18 cellular contexts compared by ENCODE assay signal in the genomic region with DNA sequence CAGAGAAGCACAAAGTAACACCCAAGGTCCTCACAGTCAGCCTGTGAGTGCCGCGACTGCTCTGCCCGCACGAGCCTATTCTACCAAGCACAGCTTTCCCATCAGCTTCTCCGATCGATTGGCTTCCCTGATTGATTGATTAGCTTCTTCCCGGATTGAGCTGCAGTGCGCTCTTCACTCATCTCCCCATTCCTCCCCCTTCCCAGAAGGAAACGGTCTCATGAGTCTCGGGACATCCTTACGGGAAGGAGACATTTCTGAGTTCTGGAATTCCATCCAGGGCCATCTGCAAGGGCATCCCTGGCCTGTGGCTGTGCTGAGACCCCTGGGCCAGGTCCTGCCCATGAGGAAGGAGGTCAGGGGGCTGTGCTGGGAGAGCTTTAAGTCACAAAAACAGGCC. TPM values are rescaled to one million over a fixed set of nuclear protein-coding genes. Genes with fewer than 3 reads are reported as not detected.
DNase-seq lines count a peak whose midpoint lies in the region; ATAC-seq, FAIRE-seq and TF ChIP-seq lines count a peak whose summit lies in the region.
"Had no signal": no experiment of that assay in that cellular context is flagged by ENCODE, and none has a peak within 500 bp of the region (broad histone marks: within the 10 kb centered on the region; RNA-seq: fewer than 3 reads in every experiment).

No MANE protein-coding gene starts in this region.

- no peaks in the 10 kb centered on the region for H3K27me3 Mint-ChIP-seq in stimulated activated naive CD8-positive, alpha-beta T cell treated with anti-CD3 and anti-CD28 coated beads, Interleukin-15, amount 100 ng/mL, for 72 hours
- H3K27me3 Mint-ChIP-seq in neural progenitor cell (ENCODE audit: insufficient read depth, low read depth), result peaks cover 2% of the 10 kb centered on the region
- H3K27me3 Mint-ChIP-seq: naive thymus-derived CD8-positive, alpha-beta T cell had no signal

- H3K27me3 ChIP-seq in GM12878 (replicated peaks in 1 of 2; ENCODE audit: control insufficient read depth in 2 of 2, insufficient read depth in 2 of 2, low read length in 1 of 2), result no peaks in the 10 kb centered on the region
- no peaks in the 10 kb centered on the region for H3K27me3 ChIP-seq in neural progenitor cell
- H3K27me3 ChIP-seq in pancreas, result no peaks in the 10 kb centered on the region
- H3K27me3 ChIP-seq: hepatocyte had no signal

- H3K4me3 Mint-ChIP-seq in stimulated activated naive CD8-positive, alpha-beta T cell treated with anti-CD3 and anti-CD28 coated beads, Interleukin-15, amount 100 ng/mL, for 72 hours, result no peak overlapping the region
- H3K4me3 Mint-ChIP-seq in neural progenitor cell, result no peak overlapping the region

- H3K79me2 ChIP-seq in GM12878 (ENCODE audit: control insufficient read depth, insufficient read depth, low read length) (peaks cover 57% of the 10 kb centered on the region), neural progenitor cell (ENCODE audit: low read depth) (no peaks in the 10 kb centered on the region)

- H3K9ac ChIP-seq in GM12878 (ENCODE audit: control insufficient read depth, insufficient read depth, low read length), result no peak overlapping the region; the same call in 1 of the 2 replicates
- H3K9ac ChIP-seq in neural progenitor cell, result no peak overlapping the region
- H3K9ac ChIP-seq: SK-N-SH had no signal

- TF ChIP-seq CTCF in GM12878 (IDR thresholded peaks at IDR 0.05 in 2 of 3, conservative IDR thresholded peaks at IDR 0.05 in 1 of 3; ENCODE audit: control insufficient read depth in 2 of 3, extremely low read depth in 1 of 3, insufficient read depth in 1 of 3, low read depth in 3 of 3, low read length in 3 of 3) (no peak), neural progenitor cell (IDR thresholded peaks at IDR 0.05) (no peak), pancreas (IDR thresholded peaks at IDR 0.05) (no peak)

- H3K4me2 ChIP-seq in GM12878 (ENCODE audit: control insufficient read depth, insufficient read depth), result no peak overlapping the region
- H3K4me2 ChIP-seq in neural progenitor cell, result no peak overlapping the region
- H3K4me2 ChIP-seq: hepatocyte had no signal

- RAD21 ChIA-PET in GM12878 (lab: Charles Lee; ENCODE audit: unreplicated experiment), result no interaction called here

- TF ChIP-seq EP300 in GM12878 (IDR thresholded peaks at IDR 0.05; ENCODE audit: borderline replicate concordance in 1 of 2, control insufficient read depth in 1 of 2, low read depth in 2 of 2, low read length in 2 of 2), result no peak

- in situ Hi-C loops in GM12878 (cut with MboI), result no loop called here

- H4K20me1 ChIP-seq in GM12878 (ENCODE audit: control insufficient read depth, insufficient read depth), result no peaks in the 10 kb centered on the region; the same call in none of the 2 replicates
- H4K20me1 ChIP-seq in neural progenitor cell (ENCODE audit: low read depth), result peaks cover 6% of the 10 kb centered on the region

- FAIRE-seq in GM12878 (lab: Jason Lieb, UNC), result no peak
- no peak for FAIRE-seq in pancreas (lab: Jason Lieb, UNC)

- no peaks in the 10 kb centered on the region for H3K9me3 ChIP-seq in GM12878 (replicated peaks; ENCODE audit: control insufficient read depth, insufficient read depth, low read length)
- no peaks in the 10 kb centered on the region for H3K9me3 ChIP-seq in neural progenitor cell (ENCODE audit: low read depth)
- H3K9me3 ChIP-seq in pancreas, result no peaks in the 10 kb centered on the region
- H3K9me3 ChIP-seq: SK-N-SH had no signal

- H3F3A ChIP-seq in neural progenitor cell (ENCODE audit: low read depth), result peaks cover 43% of the 10 kb centered on the region

- SMC1A ChIA-PET in GM12878 (lab: Charles Lee; ENCODE audit: uncharacterized antibody, unreplicated experiment), result no interaction called here

- H3K4me3 ChIP-seq in GM12878, result no peak overlapping the region
- no peak overlapping the region for H3K4me3 ChIP-seq in neural progenitor cell
- no peak overlapping the region for H3K4me3 ChIP-seq in pancreas
- H3K4me3 ChIP-seq: coronary artery, hepatocyte had no signal

- peak overlapping the region; percentile 59 to 67 for H3K27ac Mint-ChIP-seq in stimulated activated naive CD8-positive, alpha-beta T cell treated with anti-CD3 and anti-CD28 coated beads, Interleukin-15, amount 100 ng/mL, for 72 hours
- peak overlapping the region; percentile 31 for H3K27ac Mint-ChIP-seq in neural progenitor cell

- H3K4me1 ChIP-seq in GM12878 (ENCODE audit: control insufficient read depth, insufficient read depth, low read length) (peaks cover 28% of the 10 kb centered on the region), neural progenitor cell (peaks cover 54% of the 10 kb centered on the region), pancreas (peaks cover 0 to 6% (median 0%) of the 10 kb centered on the region in 3 donors)

- no peak for ATAC-seq in stimulated activated naive CD8-positive, alpha-beta T cell treated with anti-CD3 and anti-CD28 coated beads, Interleukin-15, amount 100 ng/mL, for 72 hours
- ATAC-seq in stimulated activated naive CD8-positive, alpha-beta T cell treated with anti-CD3 and anti-CD28 coated beads, Interleukin-15, Interleukin-2, amounts not matched to agents 100 U/mL and 50 U/mL, for 24 hours, result no peak
- ATAC-seq in GM12878 (no peak), pancreas (no peak), HG02610 (IDR thresholded peaks at IDR 0.05; ENCODE audit: unreplicated experiment) (no peak)
- ATAC-seq: naive thymus-derived CD8-positive, alpha-beta T cell had no signal

- TF ChIP-seq RAD21 in GM12878 (IDR thresholded peaks at IDR 0.05; ENCODE audit: insufficient read depth, low read depth, low read length), result no peak

- no peak for TF ChIP-seq POLR2A in GM12878 (IDR thresholded peaks at IDR 0.05; ENCODE audit: low read depth, low read length)

- no TSS peak for BruUV-seq in GM12878 (replicated peaks; lab: Mats Ljungman, UMichigan)

- H2AFZ ChIP-seq in GM12878 (ENCODE audit: control insufficient read depth, low read depth, low read length) (no peak overlapping the region), neural progenitor cell (replicated peaks) (no peak overlapping the region)
- H2AFZ ChIP-seq: hepatocyte had no signal

- H3K27ac ChIP-seq in GM12878 (ENCODE audit: control insufficient read depth, insufficient read depth) (peak overlapping the region; percentile 24; the same call in 1 of the 2 replicates), neural progenitor cell (no peak overlapping the region), pancreas (peak overlapping the region in 1 of 4 donors; percentile 35)
- H3K27ac ChIP-seq: hepatocyte had no signal

- POLR2A ChIA-PET in GM12878 (lab: Charles Lee), result interaction anchor here (1.1 to 1.2 kb wide), 2 partner anchors 13 to 15 kb away, joined by 3 read pairs; no protein-coding TSS in a partner anchor

- 68% methylated on average over 11 of the region's 11 CpGs for WGBS in GM12878 (ENCODE audit: insufficient coverage, insufficient replicate concordance, low lambda C conversion rate, missing lambda C conversion rate)
- WGBS in pancreas, 2 donors, result 69 to 70% methylated on average over 11 of the region's 11 CpGs

- H3K36me3 Mint-ChIP-seq in neural progenitor cell, result no peaks in the 10 kb centered on the region

- no peaks in the 10 kb centered on the region for H3K9me3 Mint-ChIP-seq in stimulated activated naive CD8-positive, alpha-beta T cell treated with anti-CD3 and anti-CD28 coated beads, Interleukin-15, amount 100 ng/mL, for 72 hours
- no peaks in the 10 kb centered on the region for H3K9me3 Mint-ChIP-seq in neural progenitor cell
- H3K9me3 Mint-ChIP-seq: naive thymus-derived CD8-positive, alpha-beta T cell had no signal

- no peak for DNase-seq in stimulated activated naive CD8-positive, alpha-beta T cell treated with anti-CD3 and anti-CD28 coated beads, Interleukin-15, amount 100 ng/mL, for 72 hours
- no peak for DNase-seq in stimulated activated naive CD8-positive, alpha-beta T cell treated with anti-CD3 and anti-CD28 coated beads, Interleukin-15, Interleukin-2, amounts not matched to agents 100 U/mL and 50 U/mL, for 24 hours
- DNase-seq in GM12878 (ENCODE audit: low read depth, low spot score) (no peak), neural progenitor cell (ENCODE audit: low spot score) (no peak), pancreas (no peak), DMS 273 treated with DMSO at 0.1 percent for 48 hours (lab: John Stamatoyannopoulos, UW) (no peak), NCI-H82 treated with DMSO at 0.1 percent for 48 hours (lab: John Stamatoyannopoulos, UW; ENCODE audit: unreplicated experiment) (no peak)
- DNase-seq: activated CD4-positive, CD25-positive, alpha-beta regulatory T cell; amygdala; KBM-7; naive thymus-derived CD8-positive, alpha-beta T cell; NCI-H1105; NCI-H2227 treated with DMSO at 0.1 percent for 48 hours; SK-N-SH; stimulated activated CD4-positive, alpha-beta T cell treated with anti-CD3 and anti-CD28 coated beads, Interleukin-4, amount 100 ng/mL, for 4 hours had no signal

- intact Hi-C loops in GM12878 (cut with micrococcal nuclease; ENCODE audit: unreplicated experiment), result no loop called here
- intact Hi-C loops in pancreas (cut with DNase I), result no loop called here

- H3K4me1 Mint-ChIP-seq in stimulated activated naive CD8-positive, alpha-beta T cell treated with anti-CD3 and anti-CD28 coated beads, Interleukin-15, amount 100 ng/mL, for 72 hours, result peaks cover 50% of the 10 kb centered on the region
- peaks cover 28% of the 10 kb centered on the region for H3K4me1 Mint-ChIP-seq in neural progenitor cell

- CTCF ChIA-PET in GM12878 (lab: Yijun Ruan, JAX), result interaction anchor here (1.4 to 1.7 kb wide), 2 partner anchors 14 to 24 kb away, joined by 4 read pairs; no protein-coding TSS in a partner anchor

- H3K36me3 ChIP-seq in GM12878 (ENCODE audit: control insufficient read depth in 2 of 2, insufficient read depth in 2 of 2, low read length in 1 of 2), result peaks cover 3 to 6% of the 10 kb centered on the region in 2 experiments; a peak in 2 of 4 replicates
- H3K36me3 ChIP-seq in neural progenitor cell, result no peaks in the 10 kb centered on the region
- no peaks in the 10 kb centered on the region for H3K36me3 ChIP-seq in pancreas

RNA-seq across cellular contexts. Expression of a gene that starts 18.0 kb away (rescaled TPM):
- total RNA-seq in GM12878 (2013; cell fraction: nucleolus; rRNA removed), result 218 and 234 TPM in 2 replicates
- 96.3 and 106 TPM in 2 replicates for total RNA-seq in GM12878 (2014; rRNA removed)
- total RNA-seq in GM12878 (2014; rRNA removed; fragmentation: Illumina TruSeq; extraction: Trizol), result 21.8 and 30.6 TPM in 2 replicates
- total RNA-seq in GM12878 (2021), result 146 and 169 TPM in 2 replicates
- polyA plus RNA-seq in GM12878 (2011; ENCODE audit: low read depth), result 55.6 TPM
- polyA plus RNA-seq in GM12878 (2011; rRNA removed), result 15.2 and 28.0 TPM in 2 replicates
- polyA plus RNA-seq in GM12878 (2011; cell fraction: cytosol; rRNA removed), result 47.6 and 77.5 TPM in 2 replicates
- polyA plus RNA-seq in GM12878 (2011; cell fraction: nucleus; rRNA removed), result 493 and 679 TPM in 2 replicates
- 77.9 and 106 TPM in 2 replicates for polyA plus RNA-seq in GM12878 (2012)
- 17.0 and 39.9 TPM in 2 replicates for polyA plus RNA-seq in GM12878 (2014; fragmentation: Illumina TruSeq; extraction: Trizol)
- polyA plus RNA-seq in GM12878 (2014; fragmentation: Nextera tagmentation; extraction: Ambion mirVana), result 1 to 10 TPM; 1.3 to 7.2 TPM
- 116 and 167 TPM in 2 replicates for polyA plus RNA-seq in GM12878 (2014; rRNA removed)
- polyA plus RNA-seq in GM12878 (2016; fragmentation: Nextera tagmentation; extraction: Ambion mirVana), result 10 to 100 TPM; 31.1 to 35.6 TPM
- 39.4 and 60.9 TPM in 2 replicates for polyA minus RNA-seq in GM12878 (2011; rRNA and poly(A)+ RNA removed)
- polyA minus RNA-seq in GM12878 (2011; cell fraction: cytosol; rRNA and poly(A)+ RNA removed), result 27.0 and 30.1 TPM in 2 replicates
- polyA minus RNA-seq in GM12878 (2011; cell fraction: nucleus; rRNA and poly(A)+ RNA removed), result 81.4 and 144 TPM in 2 replicates
- total RNA-seq in neural progenitor cell (ENCODE audit: low replicate concordance), result 5.5 and 26.9 TPM in 2 replicates
- 10 to 100 TPM; 16.3 to 72.0 (median 23.9) TPM for total RNA-seq in pancreas
- polyA plus RNA-seq in pancreas, result 100 to 1,000 TPM; 189 to 255 TPM

RNA-seq across cellular contexts. Expression of a gene that starts 36.6 kb away (rescaled TPM):
- total RNA-seq in GM12878 (2013; cell fraction: nucleolus; rRNA removed), result 10.9 and 14.9 TPM in 2 replicates
- total RNA-seq in GM12878 (2014; rRNA removed) (40.4 and 59.3 TPM in 2 replicates), GM12878 (2014; rRNA removed; fragmentation: Illumina TruSeq; extraction: Trizol) (6.5 and 8.5 TPM in 2 replicates), GM12878 (2021) (87.6 and 90.0 TPM in 2 replicates), neural progenitor cell (ENCODE audit: low replicate concordance) (7.8 and 57.9 TPM in 2 replicates), pancreas (1 to 10 TPM in 4 of 6 donors, under 1 TPM in 2; 0.12 to 1.8 (median 1.4) TPM)
- polyA plus RNA-seq in GM12878 (2011; ENCODE audit: low read depth), result 8.4 TPM
- polyA plus RNA-seq in GM12878 (2011; rRNA removed) (3.3 and 9.0 TPM in 2 replicates), GM12878 (2014; fragmentation: Illumina TruSeq; extraction: Trizol) (1.3 and 4.3 TPM in 2 replicates), GM12878 (2014; fragmentation: Nextera tagmentation; extraction: Ambion mirVana) (1 to 10 TPM in 1 of 2 experiments, under 1 TPM in 1; 0.50 to 1.9 TPM), GM12878 (2014; rRNA removed) (37.7 and 58.6 TPM in 2 replicates), GM12878 (2016; fragmentation: Nextera tagmentation; extraction: Ambion mirVana) (10 to 100 TPM in 1 of 2 experiments, 1 to 10 TPM in 1; 5.7 to 41.3 TPM), pancreas (under 1 TPM; 0.30 to 0.35 TPM)
- 24.4 and 33.2 TPM in 2 replicates for polyA plus RNA-seq in GM12878 (2011; cell fraction: cytosol; rRNA removed)
- 26.7 and 44.2 TPM in 2 replicates for polyA plus RNA-seq in GM12878 (2011; cell fraction: nucleus; rRNA removed)
- polyA plus RNA-seq in GM12878 (2012), result 39.9 and 49.2 TPM in 2 replicates
- polyA minus RNA-seq in GM12878 (2011; rRNA and poly(A)+ RNA removed), result 8.9 and 34.4 TPM in 2 replicates
- polyA minus RNA-seq in GM12878 (2011; cell fraction: cytosol; rRNA and poly(A)+ RNA removed), result 37.6 and 54.5 TPM in 2 replicates
- polyA minus RNA-seq in GM12878 (2011; cell fraction: nucleus; rRNA and poly(A)+ RNA removed), result 8.5 and 22.1 TPM in 2 replicates

RNA-seq across cellular contexts. Expression of a gene that starts 44.8 kb away (rescaled TPM):
- 39.3 and 42.6 TPM in 2 replicates for total RNA-seq in GM12878 (2013; cell fraction: nucleolus; rRNA removed)
- total RNA-seq in GM12878 (2014; rRNA removed), result 308 and 348 TPM in 2 replicates
- total RNA-seq in GM12878 (2014; rRNA removed; fragmentation: Illumina TruSeq; extraction: Trizol), result 106 and 113 TPM in 2 replicates
- 219 and 234 TPM in 2 replicates for total RNA-seq in GM12878 (2021)
- polyA plus RNA-seq in GM12878 (2011; ENCODE audit: low read depth), result 71.1 TPM
- 39.6 and 95.7 TPM in 2 replicates for polyA plus RNA-seq in GM12878 (2011; rRNA removed)
- 75.8 and 141 TPM in 2 replicates for polyA plus RNA-seq in GM12878 (2011; cell fraction: cytosol; rRNA removed)
- 107 and 109 TPM in 2 replicates for polyA plus RNA-seq in GM12878 (2011; cell fraction: nucleus; rRNA removed)
- polyA plus RNA-seq in GM12878 (2012), result 148 and 153 TPM in 2 replicates
- 8.6 and 46.2 TPM in 2 replicates for polyA plus RNA-seq in GM12878 (2014; fragmentation: Illumina TruSeq; extraction: Trizol)
- polyA plus RNA-seq in GM12878 (2014; fragmentation: Nextera tagmentation; extraction: Ambion mirVana), result 100 to 1,000 TPM in 1 of 2 experiments, 10 to 100 TPM in 1; 30.6 to 100 TPM
- 278 and 338 TPM in 2 replicates for polyA plus RNA-seq in GM12878 (2014; rRNA removed)
- 100 to 1,000 TPM; 446 to 495 TPM for polyA plus RNA-seq in GM12878 (2016; fragmentation: Nextera tagmentation; extraction: Ambion mirVana)
- 11.7 and 28.6 TPM in 2 replicates for polyA minus RNA-seq in GM12878 (2011; rRNA and poly(A)+ RNA removed)
- 42.0 and 50.9 TPM in 2 replicates for polyA minus RNA-seq in GM12878 (2011; cell fraction: cytosol; rRNA and poly(A)+ RNA removed)
- polyA minus RNA-seq in GM12878 (2011; cell fraction: nucleus; rRNA and poly(A)+ RNA removed), result 22.0 and 30.6 TPM in 2 replicates
- 53.4 and 150 TPM in 2 replicates for total RNA-seq in neural progenitor cell (ENCODE audit: low replicate concordance)
- total RNA-seq in pancreas, result 10 to 100 TPM; 38.8 to 85.4 (median 61.6) TPM
- 10 to 100 TPM; 82.7 to 88.2 TPM for polyA plus RNA-seq in pancreas
